ENCODE assay signal across 8 cellular contexts in genomic region chr17:81701288-81702071, GRCh38. TPM values are rescaled to one million over a fixed set of nuclear protein-coding genes. Genes with fewer than 3 reads are reported as not detected.
DNase-seq lines count a peak whose midpoint lies in the region; ATAC-seq, FAIRE-seq and TF ChIP-seq lines count a peak whose summit lies in the region.

No MANE protein-coding gene starts in this region.

- no TSS peak for BruUV-seq in A673 (replicated peaks; lab: Mats Ljungman, UMichigan)

- H3K36me3 ChIP-seq in A673 (ENCODE audit: insufficient read depth, low read length, poor library complexity, severe bottlenecking) (peaks cover 62% of the 10 kb centered on the region), left lung (peaks cover 0 to 67% of the 10 kb centered on the region in 2 donors)

- 0 out of 2 replicates have a peak, but pooled peaks have one; percentile 11 for TF ChIP-seq POLR2A in GM12892 (IDR thresholded peaks at IDR 0.05; ENCODE audit: low read depth, low read length)

- CTCF ChIA-PET in A673 (lab: Charles Lee) = no interaction called here

- H3K4me1 ChIP-seq in A673 (ENCODE audit: insufficient read depth, low read length, poor library complexity, severe bottlenecking) (peaks cover 23% of the 10 kb centered on the region), left lung (peaks cover 12 to 36% of the 10 kb centered on the region in 2 donors)

- H3K9me3 ChIP-seq in A673 (ENCODE audit: low read depth, low read length, poor library complexity, severe bottlenecking) = no peaks in the 10 kb centered on the region
- H3K9me3 ChIP-seq in left lung = no peaks in the 10 kb centered on the region

- H3K27me3 ChIP-seq in A673 (replicated peaks; ENCODE audit: insufficient read depth, low read depth, low read length, poor library complexity) (no peaks in the 10 kb centered on the region), left lung (no peaks in the 10 kb centered on the region)

- intact Hi-C loops in A673 (cut with micrococcal nuclease; ENCODE audit: unreplicated experiment) (no loop called here), left lung (cut with DNase I) (no loop called here), posterior cingulate gyrus (cut with DNase I) (no loop called here)

- TF ChIP-seq CTCF in A673 (conservative IDR thresholded peaks at IDR 0.05; ENCODE audit: low read depth, low read length) (0 out of 2 replicates have a peak, but pooled peaks have one; percentile 9), left lung (IDR thresholded peaks at IDR 0.05) (no peak)

- no peak for FAIRE-seq in GM12892 (lab: Jason Lieb, UNC)

- peak overlapping the region; percentile 98 for H3K4me3 ChIP-seq in A673 (ENCODE audit: low read depth, low read length, poor library complexity, severe bottlenecking)
- H3K4me3 ChIP-seq in left lung = peak overlapping the region; percentile 91 to 97

- ATAC-seq in left lung = no peak
- no peak for ATAC-seq in GM21360 (IDR thresholded peaks at IDR 0.05; ENCODE audit: unreplicated experiment)

- POLR2A ChIA-PET in A673 (lab: Charles Lee; ENCODE audit: low non-redundant PET) = interaction anchor here (0.7 kb wide), 1 partner anchor 365 kb away, joined by 3 read pairs; no protein-coding TSS in a partner anchor

- no peak for DNase-seq in A673 (ENCODE audit: low spot score)
- no peak for DNase-seq in GM12892 (ENCODE audit: insufficient read length)
- peak; percentile 25 to 30 for DNase-seq in activated CD4-positive, alpha-beta T cell treated with anti-CD3 and anti-CD28 coated beads, Interleukin-2, amount 50 U/mL, for 48 hours
- no peak for DNase-seq in left lung
- no peak for DNase-seq in DMS79 (lab: John Stamatoyannopoulos, UW)
- no peak for DNase-seq in NCI-H2081 (lab: John Stamatoyannopoulos, UW)
- no peak for DNase-seq in posterior cingulate gyrus

- H3K27ac ChIP-seq in A673 (ENCODE audit: low read depth, low read length, poor library complexity, severe bottlenecking) = peak overlapping the region; percentile 97
- no peak overlapping the region for H3K27ac ChIP-seq in left lung

RNA-seq across cellular contexts. Expression of gene MRPL12, which starts 1.7 kb away (rescaled TPM):
- total RNA-seq in A673 (2021) (184 and 186 TPM in 2 replicates), left lung (10 to 100 TPM; 45.0 to 72.2 TPM)
- polyA plus RNA-seq in GM12892 (2012; ENCODE audit: missing spikeins) = 67.8 TPM

RNA-seq across cellular contexts. Expression of gene SLC25A10, which starts 10.6 kb away (rescaled TPM):
- total RNA-seq in A673 (2021) = 46.8 and 56.2 TPM in 2 replicates
- 8.0 TPM for polyA plus RNA-seq in GM12892 (2012; ENCODE audit: missing spikeins)
- total RNA-seq in left lung = 10 to 100 TPM; 11.1 to 20.2 TPM

RNA-seq across cellular contexts. Expression of gene HGS, which starts 17.7 kb away (rescaled TPM):
- 145 and 187 TPM in 2 replicates for total RNA-seq in A673 (2021)
- polyA plus RNA-seq in GM12892 (2012; ENCODE audit: missing spikeins) = 51.4 TPM
- total RNA-seq in left lung = 100 to 1,000 TPM in 1 of 2 donors, 10 to 100 TPM in 1; 94.6 to 123 TPM

RNA-seq across cellular contexts. Expression of gene ARL16, which starts 17.9 kb away (rescaled TPM):
- total RNA-seq in A673 (2021) (62.8 and 67.4 TPM in 2 replicates), left lung (10 to 100 TPM; 22.5 to 27.0 TPM)
- polyA plus RNA-seq in GM12892 (2012; ENCODE audit: missing spikeins) = 32.6 TPM

RNA-seq across cellular contexts. Expression of gene CCDC137, which starts 34.9 kb away (rescaled TPM):
- total RNA-seq in A673 (2021) (52.8 and 56.3 TPM in 2 replicates), left lung (10 to 100 TPM; 15.4 to 19.9 TPM)
- polyA plus RNA-seq in GM12892 (2012; ENCODE audit: missing spikeins) = 14.9 TPM

Comparison
In these comparisons a context has a peak if more than half of its experiments do, and no peak if none do; other contexts are left out.
1. DNase-seq: peak in activated CD4-positive, alpha-beta T cell treated with anti-CD3 and anti-CD28 coated beads, Interleukin-2, amount 50 U/mL, for 48 hours (2 of 2); none in A673 (single experiment), GM12892 (single experiment), left lung (0 of 2), DMS79 (single experiment), NCI-H2081 (0 of 2) and posterior cingulate gyrus (0 of 10).